Comparison of ENCODE assay signal across 2 cellular contexts in genomic region chr4:189367832-189368231, GRCh38.
A peak's percentile ranks its signal among the peaks of the same experiment; 100 is the strongest.
TF ChIP-seq lines count a peak whose summit lies in the region.

No MANE protein-coding gene starts in this region.

TF ChIP-seq in HepG2, 621 proteins besides CTCF, POLR2A, EP300 and RAD21:
- peak; percentile 51 for TF ChIP-seq CEBPB (IDR thresholded peaks at IDR 0.05; ENCODE audit: borderline replicate concordance, low read depth, low read length)
- no peak for TF ChIP-seq ZNF34 (CRISPR knock-in tag; IDR thresholded peaks at IDR 0.05; ENCODE audit: borderline replicate concordance)
TF ChIP-seq in HepG2: peak in this region for 1.

TF ChIP-seq in IMR-90, 13 proteins besides CTCF, POLR2A, EP300 and RAD21:
- TF ChIP-seq NFE2L2 (IDR thresholded peaks at IDR 0.05; ENCODE audit: low read depth, low read length) (no peak), CEBPB (IDR thresholded peaks at IDR 0.05; ENCODE audit: low read depth, low read length) (peak; percentile 61)
